17 cellular contexts compared by ENCODE assay signal in genomic region chr5:856531-857425, GRCh38. TPM values are rescaled to one million over a fixed set of nuclear protein-coding genes. Genes with fewer than 3 reads are reported as not detected.
DNase-seq lines count a peak whose midpoint lies in the region; ATAC-seq and TF ChIP-seq lines count a peak whose summit lies in the region.
"Had no signal": no experiment of that assay in that cellular context is flagged by ENCODE, and none has a peak within 500 bp of the region (broad histone marks: within the 10 kb centered on the region; RNA-seq: fewer than 3 reads in every experiment).

No MANE protein-coding gene starts in this region.

- no peak for TF ChIP-seq POLR2A in uterus (IDR thresholded peaks at IDR 0.05)

- peaks cover 0 to 13% of the 10 kb centered on the region in 2 donors for H3K4me1 Mint-ChIP-seq in natural killer cell
- H3K4me1 Mint-ChIP-seq: B cell; central memory CD8-positive, alpha-beta T cell had no signal

- DNase-seq in DND-41 (no peak), amniotic epithelial cell (ENCODE audit: low read depth) (peak; percentile 21), natural killer cell (no peak), NCI-H526 (lab: John Stamatoyannopoulos, UW) (no peak), GM20000 (ENCODE audit: low spot score) (no peak), GF-D8 (lab: John Stamatoyannopoulos, UW) (no peak), uterus (no peak)
- DNase-seq: activated CD4-positive, CD25-positive, alpha-beta regulatory T cell; effector CD4-positive, alpha-beta T cell; MM.1S; NCI-H1694 treated with DMSO at 0.1 percent for 48 hours; Peyer's patch; SK-N-SH; stimulated activated CD4-positive, alpha-beta T cell treated with anti-CD3 and anti-CD28 coated beads, Interleukin-2, amount 100 ng/mL, for 24 hours had no signal

- H2AFZ ChIP-seq in DND-41 (ENCODE audit: low read depth, low read length): no peak overlapping the region

- H3K27ac ChIP-seq in BLaER1 (no peak overlapping the region), DND-41 (ENCODE audit: low read length) (no peak overlapping the region), uterus (no peak overlapping the region)
- H3K27ac ChIP-seq: Peyer's patch had no signal

- H3K4me1 ChIP-seq in BLaER1 (peaks cover 17% of the 10 kb centered on the region), DND-41 (ENCODE audit: insufficient read depth, low read length) (no peaks in the 10 kb centered on the region), uterus (no peaks in the 10 kb centered on the region)
- H3K4me1 ChIP-seq: Peyer's patch had no signal

- intact Hi-C loops in natural killer cell (cut with micrococcal nuclease) (no loop called here), uterus (cut with DNase I; ENCODE audit: low total_unique reads) (no loop called here)

- no peaks in the 10 kb centered on the region for H3K79me2 ChIP-seq in DND-41 (ENCODE audit: insufficient read depth, low read length)

- no peak overlapping the region for H3K27ac Mint-ChIP-seq in natural killer cell
- H3K27ac Mint-ChIP-seq: B cell had no signal

- peak overlapping the region; percentile 30; the same call in 1 of the 2 replicates for H3K4me2 ChIP-seq in BLaER1
- H3K4me2 ChIP-seq in DND-41 (ENCODE audit: insufficient read depth, low read length): no peak overlapping the region
- H3K4me2 ChIP-seq: SK-N-SH had no signal

- no peak overlapping the region for H3K4me3 ChIP-seq in BLaER1
- H3K4me3 ChIP-seq in DND-41 (ENCODE audit: low read depth in 1 of 2, low read length in 2 of 2): no peak overlapping the region
- H3K4me3 ChIP-seq in uterus: no peak overlapping the region
- H3K4me3 ChIP-seq: Peyer's patch had no signal

- no peaks in the 10 kb centered on the region for H3K9me3 Mint-ChIP-seq in natural killer cell
- H3K9me3 Mint-ChIP-seq: central memory CD8-positive, alpha-beta T cell had no signal

- no peaks in the 10 kb centered on the region; the same call in 1 of the 2 replicates for H3K36me3 ChIP-seq in BLaER1
- peaks cover 3% of the 10 kb centered on the region; the same call in 1 of the 2 replicates for H3K36me3 ChIP-seq in DND-41 (ENCODE audit: insufficient read depth, low read length)
- no peaks in the 10 kb centered on the region for H3K36me3 ChIP-seq in uterus
- H3K36me3 ChIP-seq: Peyer's patch had no signal

- ATAC-seq in DND-41 (ENCODE audit: insufficient read depth, low read depth) (peak; percentile 11; the same call in 1 of the 3 replicates), natural killer cell (peak in 2 of 3 donors; percentile 13 to 43)

- H3K36me3 Mint-ChIP-seq in natural killer cell: no peaks in the 10 kb centered on the region

- H3K27me3 Mint-ChIP-seq in natural killer cell (ENCODE audit: low read depth in 2 of 2): peaks cover 8 to 11% of the 10 kb centered on the region in 2 donors
- H3K27me3 Mint-ChIP-seq: central memory CD8-positive, alpha-beta T cell had no signal

- TF ChIP-seq CTCF in DND-41 (IDR thresholded peaks at IDR 0.05; ENCODE audit: borderline replicate concordance, extremely low read depth, low read length, poor library complexity, severe bottlenecking) (no peak), natural killer cell (IDR thresholded peaks at IDR 0.05) (no peak), GM20000 (IDR thresholded peaks at IDR 0.05; ENCODE audit: extremely low read depth, missing control alignments) (no peak), uterus (IDR thresholded peaks at IDR 0.05) (no peak)

- H3K27me3 ChIP-seq in BLaER1: no peaks in the 10 kb centered on the region
- H3K27me3 ChIP-seq in DND-41 (ENCODE audit: insufficient read depth, low read length, poor library complexity): no peaks in the 10 kb centered on the region
- peaks cover 0 to 4% of the 10 kb centered on the region in 2 donors for H3K27me3 ChIP-seq in uterus
- H3K27me3 ChIP-seq: Peyer's patch had no signal

- H4K20me1 ChIP-seq in BLaER1 (peaks cover 49% of the 10 kb centered on the region), DND-41 (ENCODE audit: insufficient read depth, low read length) (peaks cover 39% of the 10 kb centered on the region)

- H3K4me3 Mint-ChIP-seq in natural killer cell: no peak overlapping the region
- H3K4me3 Mint-ChIP-seq: B cell; central memory CD8-positive, alpha-beta T cell had no signal

- H3K9ac ChIP-seq in BLaER1 (no peak overlapping the region), DND-41 (ENCODE audit: low read depth, low read length) (no peak overlapping the region)
- H3K9ac ChIP-seq: SK-N-SH had no signal

- no peaks in the 10 kb centered on the region for H3K9me3 ChIP-seq in BLaER1
- H3K9me3 ChIP-seq in DND-41 (ENCODE audit: insufficient read depth, low read length, severe bottlenecking): no peaks in the 10 kb centered on the region
- no peaks in the 10 kb centered on the region for H3K9me3 ChIP-seq in uterus
- H3K9me3 ChIP-seq: Peyer's patch, SK-N-SH had no signal

RNA-seq across cellular contexts. Expression of gene ZDHHC11, which starts 6.0 kb away (rescaled TPM):
- total RNA-seq in natural killer cell: 1 to 10 TPM; 2.2 to 7.0 (median 5.0) TPM
- 10 to 100 TPM in 1 of 4 donors, 1 to 10 TPM in 2, not detected in 1; 1.8 to 14.4 (median 8.2) TPM for total RNA-seq in uterus

RNA-seq across cellular contexts. Expression of gene BRD9, which starts 35.8 kb away (rescaled TPM):
- 10 to 100 TPM; 59.7 to 80.0 (median 76.0) TPM for total RNA-seq in natural killer cell
- 10 to 100 TPM; 31.0 to 53.9 (median 44.2) TPM for total RNA-seq in uterus

RNA-seq across cellular contexts. Expression of gene TRIP13, which starts 35.9 kb away (rescaled TPM):
- under 1 TPM; 0.45 to 0.57 (median 0.56) TPM for total RNA-seq in natural killer cell
- 10 to 100 TPM in 1 of 4 donors, 1 to 10 TPM in 2, not detected in 1; 1.2 to 10.5 (median 1.3) TPM for total RNA-seq in uterus
